ENCODE assay signal across 25 cellular contexts in the genomic region with DNA sequence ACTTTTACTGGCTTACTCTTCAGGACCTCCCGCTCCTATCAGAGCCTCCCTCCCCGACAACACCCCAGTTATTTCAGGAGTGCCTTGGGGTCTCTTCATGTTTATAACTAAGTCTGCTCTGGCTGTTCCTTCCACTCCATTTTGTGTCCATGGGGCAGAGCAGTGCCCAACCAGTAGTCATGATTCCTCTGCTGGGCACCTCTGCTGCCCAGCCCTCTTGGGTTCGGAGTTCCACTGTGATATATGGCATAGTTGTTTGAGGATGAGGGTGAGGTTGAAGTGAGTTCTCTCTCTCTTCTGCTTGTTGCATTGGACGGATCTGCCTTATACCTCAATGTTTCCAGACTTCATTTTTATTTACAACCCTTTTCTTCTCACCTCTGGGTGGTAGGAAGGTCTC. TPM values are rescaled to one million over a fixed set of nuclear protein-coding genes. Genes with fewer than 3 reads are reported as not detected.
A peak's percentile ranks its signal among the peaks of the same experiment; 100 is the strongest.
DNase-seq lines count a peak whose midpoint lies in the region; ATAC-seq, FAIRE-seq and TF ChIP-seq lines count a peak whose summit lies in the region.
"Had no signal": no experiment of that assay in that cellular context is flagged by ENCODE, and none has a peak within 500 bp of the region (broad histone marks: within the 10 kb centered on the region; RNA-seq: fewer than 3 reads in every experiment).

No MANE protein-coding gene starts in this region.

- H3K36me3 Mint-ChIP-seq in activated CD4-positive, alpha-beta T cell treated with anti-CD3 and anti-CD28 coated beads, Interleukin-2, amount 10 ng/mL, durations not matched to agents 24 days and 14 days (ENCODE audit: low read depth): no peaks in the 10 kb centered on the region
- H3K36me3 Mint-ChIP-seq: CD14-positive monocyte; CD8-positive, alpha-beta memory T cell had no signal

- TF ChIP-seq RAD21 in HepG2 (CRISPR knock-in tag; IDR thresholded peaks at IDR 0.05): no peak

- peaks cover 43% of the 10 kb centered on the region for H3K79me2 ChIP-seq in HepG2 (ENCODE audit: insufficient read depth, low read length)

- H3K4me3 ChIP-seq in adrenal gland (no peak overlapping the region), HepG2 (replicated peaks in 1 of 3; ENCODE audit: insufficient read depth in 1 of 3, low read depth in 2 of 3, low read length in 3 of 3) (no peak overlapping the region), small intestine (ENCODE audit: low read depth in 1 of 2, low read length in 2 of 2) (no peak overlapping the region)
- H3K4me3 ChIP-seq: A549; BLaER1 treated with 17β-estradiol and CSF1 and Interleukin-3, amounts not matched to agents 10 nM and 100 nM; GM12878; GM23338 had no signal

- no peaks in the 10 kb centered on the region for H3K36me3 ChIP-seq in adrenal gland (replicated peaks in 1 of 2)
- peaks cover 6 to 65% of the 10 kb centered on the region in 2 experiments for H3K36me3 ChIP-seq in HepG2 (replicated peaks in 1 of 2; ENCODE audit: control insufficient read depth in 1 of 2, insufficient read depth in 2 of 2, low read length in 2 of 2)
- H3K36me3 ChIP-seq in small intestine (ENCODE audit: control insufficient read depth in 2 of 2, insufficient read depth in 2 of 2, low read length in 2 of 2): no peaks in the 10 kb centered on the region
- H3K36me3 ChIP-seq: BE2C; BLaER1 treated with 17β-estradiol and CSF1 and Interleukin-3, amounts not matched to agents 10 nM and 100 nM had no signal

- no peak overlapping the region for H3K9ac ChIP-seq in HepG2 (ENCODE audit: insufficient read depth, low read depth, low read length)
- H3K9ac ChIP-seq: BLaER1 treated with 17β-estradiol and CSF1 and Interleukin-3, amounts not matched to agents 10 nM and 100 nM had no signal

- H3K27ac ChIP-seq in adrenal gland (peak overlapping the region in 4 of 5 donors; percentile 13 to 74 (median 54)), HepG2 (ENCODE audit: extremely low read length, insufficient read depth, low read length) (no peak overlapping the region), small intestine (ENCODE audit: low read depth in 1 of 2, low read length in 1 of 2) (peak overlapping the region in 1 of 2 donors; percentile 14), foreskin keratinocyte (no peak overlapping the region)
- H3K27ac ChIP-seq: A549; BLaER1 treated with 17β-estradiol and CSF1 and Interleukin-3, amounts not matched to agents 10 nM and 100 nM had no signal

- BruUV-seq in HepG2 (replicated peaks; lab: Mats Ljungman, UMichigan): no TSS peak

- H3K4me1 ChIP-seq in adrenal gland (replicated peaks in 1 of 2) (peaks cover 30 to 47% of the 10 kb centered on the region in 2 donors), HepG2 (ENCODE audit: insufficient read depth, low read length) (peaks cover 27% of the 10 kb centered on the region), small intestine (ENCODE audit: control insufficient read depth in 2 of 2, insufficient read depth in 1 of 2, low read depth in 1 of 2, low read length in 1 of 2) (peaks cover 0 to under 1% of the 10 kb centered on the region in 2 donors), foreskin keratinocyte (no peaks in the 10 kb centered on the region)
- H3K4me1 ChIP-seq: A549; BE2C; BLaER1 treated with 17β-estradiol and CSF1 and Interleukin-3, amounts not matched to agents 10 nM and 100 nM had no signal

- no peaks in the 10 kb centered on the region for H4K20me1 ChIP-seq in HepG2 (ENCODE audit: insufficient read depth, low read length)
- H4K20me1 ChIP-seq: BLaER1 treated with 17β-estradiol and CSF1 and Interleukin-3, amounts not matched to agents 10 nM and 100 nM had no signal

- CTCF ChIA-PET in HepG2 (lab: Yijun Ruan, JAX; ENCODE audit: low intra/inter-chr PET ratio, low total read pairs): no interaction called here

- no peak for FAIRE-seq in HepG2 (lab: Jason Lieb, UNC)
- no peak for FAIRE-seq in small intestine (lab: Jason Lieb, UNC)
- FAIRE-seq: A549, D721Med, GM12878 had no signal

- no peak overlapping the region for H2AFZ ChIP-seq in HepG2 (ENCODE audit: low read length)
- H2AFZ ChIP-seq: GM23338 had no signal

- H3K9me3 Mint-ChIP-seq in activated CD4-positive, alpha-beta T cell treated with anti-CD3 and anti-CD28 coated beads, Interleukin-2, amount 10 ng/mL, durations not matched to agents 24 days and 14 days: no peaks in the 10 kb centered on the region
- H3K9me3 Mint-ChIP-seq: CD4-positive, alpha-beta T cell; CD8-positive, alpha-beta memory T cell; GM23338; H9 had no signal

- intact Hi-C loops in adrenal gland (cut with DNase I): no loop called here
- intact Hi-C loops in HepG2 (cut with micrococcal nuclease; ENCODE audit: unreplicated experiment): no loop called here
- intact Hi-C loops in activated CD4-positive, alpha-beta T cell treated with anti-CD3 and anti-CD28 coated beads, Interleukin-2, amount 10 ng/mL, durations not matched to agents 24 days and 14 days (cut with micrococcal nuclease): no loop called here

- H3K4me3 Mint-ChIP-seq in activated CD4-positive, alpha-beta T cell treated with anti-CD3 and anti-CD28 coated beads, Interleukin-2, amount 10 ng/mL, durations not matched to agents 24 days and 14 days: no peak overlapping the region
- H3K4me3 Mint-ChIP-seq: CD14-positive monocyte; CD4-positive, alpha-beta T cell; CD8-positive, alpha-beta memory T cell; GM23338; H9; HFFc6 had no signal

- POLR2A ChIA-PET in HepG2 (lab: Yijun Ruan, JAX): interaction anchor here (1.5 kb wide), 1 partner anchor 15 kb away, joined by 7 read pairs; no protein-coding TSS in a partner anchor

- no peak for TF ChIP-seq POLR2A in adrenal gland (IDR thresholded peaks at IDR 0.05)
- TF ChIP-seq POLR2A in HepG2 (IDR thresholded peaks at IDR 0.05; ENCODE audit: insufficient read depth in 1 of 2, low read depth in 2 of 2, low read length in 2 of 2): no peak

- H3K4me1 Mint-ChIP-seq in activated CD4-positive, alpha-beta T cell treated with anti-CD3 and anti-CD28 coated beads, Interleukin-2, amount 10 ng/mL, durations not matched to agents 24 days and 14 days: no peaks in the 10 kb centered on the region
- H3K4me1 Mint-ChIP-seq: CD14-positive monocyte; CD8-positive, alpha-beta memory T cell had no signal

- H3K27me3 ChIP-seq in adrenal gland: no peaks in the 10 kb centered on the region
- no peaks in the 10 kb centered on the region for H3K27me3 ChIP-seq in HepG2 (ENCODE audit: control insufficient read depth in 1 of 2, insufficient read depth in 2 of 2, low read length in 2 of 2)
- H3K27me3 ChIP-seq in small intestine (ENCODE audit: control insufficient read depth in 2 of 2, insufficient read depth in 2 of 2, low read length in 2 of 2): no peaks in the 10 kb centered on the region
- no peaks in the 10 kb centered on the region for H3K27me3 ChIP-seq in foreskin keratinocyte
- H3K27me3 ChIP-seq: BE2C; BLaER1 treated with 17β-estradiol and CSF1 and Interleukin-3, amounts not matched to agents 10 nM and 100 nM had no signal

- H3K27me3 Mint-ChIP-seq in activated CD4-positive, alpha-beta T cell treated with anti-CD3 and anti-CD28 coated beads, Interleukin-2, amount 10 ng/mL, durations not matched to agents 24 days and 14 days: no peaks in the 10 kb centered on the region

- ATAC-seq in HepG2 (no peak), foreskin keratinocyte (no peak)
- ATAC-seq: A549, GM12878, GM23338, HCT116 had no signal

- no peak for DNase-seq in adrenal gland
- DNase-seq in HepG2 (ENCODE audit: low spot score): no peak
- peak; percentile 62 for DNase-seq in small intestine
- no peak for DNase-seq in foreskin keratinocyte
- no peak for DNase-seq in activated CD4-positive, alpha-beta T cell treated with anti-CD3 and anti-CD28 coated beads, Interleukin-2, amount 10 ng/mL, durations not matched to agents 24 days and 14 days
- no peak for DNase-seq in activated CD4-positive, alpha-beta T cell treated with anti-CD3 and anti-CD28 coated beads for 4 hours
- DNase-seq: 8988T; ACHN; AML-193; BE2C; CD4-positive, alpha-beta T cell; CD8-positive, alpha-beta memory T cell; DMS 273 treated with DMSO at 0.1 percent for 48 hours; DMS79; EL; GDM1; H9; HFFc6 had no signal

- no peak overlapping the region for H3K27ac Mint-ChIP-seq in activated CD4-positive, alpha-beta T cell treated with anti-CD3 and anti-CD28 coated beads, Interleukin-2, amount 10 ng/mL, durations not matched to agents 24 days and 14 days
- H3K27ac Mint-ChIP-seq: CD14-positive monocyte; CD4-positive, alpha-beta T cell; CD8-positive, alpha-beta memory T cell; GM23338; HFFc6 had no signal

- no peaks in the 10 kb centered on the region for H3K9me3 ChIP-seq in adrenal gland (replicated peaks in 1 of 3)
- H3K9me3 ChIP-seq in HepG2 (ENCODE audit: low read length): no peaks in the 10 kb centered on the region
- no peaks in the 10 kb centered on the region for H3K9me3 ChIP-seq in small intestine (ENCODE audit: control insufficient read depth, low read depth)
- H3K9me3 ChIP-seq: A549; BE2C; BLaER1 treated with 17β-estradiol and CSF1 and Interleukin-3, amounts not matched to agents 10 nM and 100 nM had no signal

- 71 to 90% (median 81%) methylated on average over 4 of the region's 4 CpGs for WGBS in adrenal gland, 4 donors
- 89% methylated on average over 4 of the region's 4 CpGs for WGBS in HepG2 (ENCODE audit: low lambda C conversion rate)
- 77 to 81% (median 78%) methylated on average over 4 of the region's 4 CpGs for WGBS in small intestine, 3 donors

- H3K4me2 ChIP-seq in HepG2 (ENCODE audit: low read depth, low read length): no peak overlapping the region
- H3K4me2 ChIP-seq: A549; BLaER1 treated with 17β-estradiol and CSF1 and Interleukin-3, amounts not matched to agents 10 nM and 100 nM; GM23338 had no signal

- TF ChIP-seq EP300 in HepG2 (IDR thresholded peaks at IDR 0.05; ENCODE audit: low read depth in 2 of 2, low read length in 2 of 2) (no peak), HepG2 (CRISPR knock-in tag; IDR thresholded peaks at IDR 0.05; ENCODE audit: borderline replicate concordance) (no peak)

- in situ Hi-C loops in HepG2 (cut with HindIII; ENCODE audit: extremely low pct_ligation_motif_present, low pct_unique_long_range_greater_than_20kb): no loop called here

- TF ChIP-seq CTCF in adrenal gland (IDR thresholded peaks at IDR 0.05) (no peak), HepG2 (CRISPR knock-in tag; IDR thresholded peaks at IDR 0.05) (no peak), foreskin keratinocyte (conservative IDR thresholded peaks at IDR 0.05) (no peak)

RNA-seq across cellular contexts. Expression of gene NR1H4, which starts 17.4 kb away (rescaled TPM):
- total RNA-seq in adrenal gland (10 to 100 TPM; 29.0 to 66.9 (median 41.0) TPM), HepG2 (2016; rRNA removed; fragmentation: Illumina TruSeq; extraction: Trizol) (114 and 147 TPM in 2 replicates), foreskin keratinocyte (not detected in 2 replicates)
- polyA plus RNA-seq in adrenal gland (10 to 100 TPM; 17.2 to 59.9 (median 25.8) TPM), HepG2 (2011; rRNA removed) (23.3 and 27.3 TPM in 2 replicates), small intestine (10 to 100 TPM; 16.5 to 53.0 (median 37.1) TPM), foreskin keratinocyte (not detected in 2 replicates)
- 63.9 and 64.8 TPM in 2 replicates for total RNA-seq in HepG2 (2016; cell fraction: cytosol; rRNA removed; fragmentation: Illumina TruSeq; extraction: Trizol; ENCODE audit: low read depth)
- 113 and 150 TPM in 2 replicates for total RNA-seq in HepG2 (2016; cell fraction: insoluble cytoplasmic fraction; rRNA removed; fragmentation: Illumina TruSeq; extraction: Trizol)
- total RNA-seq in HepG2 (2016; cell fraction: membrane; rRNA removed; fragmentation: Illumina TruSeq; extraction: Trizol): 115 and 121 TPM in 2 replicates
- 102 and 112 TPM in 2 replicates for total RNA-seq in HepG2 (2016; cell fraction: nucleus; rRNA removed; fragmentation: Illumina TruSeq; extraction: Trizol)
- 10.5 and 19.8 TPM in 2 replicates for polyA plus RNA-seq in HepG2 (2011; cell fraction: cytosol; rRNA removed)
- polyA plus RNA-seq in HepG2 (2011; cell fraction: nucleus; rRNA removed): 10.9 and 16.8 TPM in 2 replicates
- 21.7 and 39.5 TPM in 2 replicates for polyA plus RNA-seq in HepG2 (2012)
- 29.4 and 34.8 TPM in 2 replicates for polyA plus RNA-seq in HepG2 (2016; cell fraction: cytosol; fragmentation: Illumina TruSeq; extraction: Trizol; ENCODE audit: low read depth)
- polyA plus RNA-seq in HepG2 (2016; cell fraction: insoluble cytoplasmic fraction; fragmentation: Illumina TruSeq; extraction: Trizol; ENCODE audit: low read depth): 124 and 130 TPM in 2 replicates
- polyA plus RNA-seq in HepG2 (2016; cell fraction: membrane; fragmentation: Illumina TruSeq; extraction: Trizol; ENCODE audit: low read depth): 64.0 and 66.2 TPM in 2 replicates
- polyA plus RNA-seq in HepG2 (2016; cell fraction: nucleus; fragmentation: Illumina TruSeq; extraction: Trizol; ENCODE audit: insufficient read depth, low read depth): 76.5 and 77.0 TPM in 2 replicates
- 10.0 TPM in 1 of 2 replicates, not detected in the other for polyA minus RNA-seq in HepG2 (2011; rRNA and poly(A)+ RNA removed; ENCODE audit: low replicate concordance)
- 18.0 and 19.6 TPM in 2 replicates for polyA minus RNA-seq in HepG2 (2011; cell fraction: cytosol; rRNA and poly(A)+ RNA removed)
- 58.2 and 91.9 TPM in 2 replicates for polyA minus RNA-seq in HepG2 (2011; cell fraction: nucleus; rRNA and poly(A)+ RNA removed)
- total RNA-seq in activated CD4-positive, alpha-beta T cell treated with anti-CD3 and anti-CD28 coated beads, Interleukin-2, amount 10 ng/mL, durations not matched to agents 24 days and 14 days: not detected in 2 replicates
- total RNA-seq: CD4-positive, alpha-beta T cell; CD8-positive, alpha-beta memory T cell; GM12878; GM23338; H9; HFFc6 had no signal
- polyA plus RNA-seq: CD14-positive monocyte; CD8-positive, alpha-beta memory T cell; GM23338 had no signal

Comparison
In these comparisons a context has a peak if more than half of its experiments do, and no peak if none do; other contexts are left out.
1. H3K27ac ChIP-seq: peak in adrenal gland (4 of 5); none in HepG2 (single experiment) and foreskin keratinocyte (single experiment).
2. RNA of gene NR1H4, which starts 17.4 kb away (total RNA-seq): 63.9 to 150 TPM in HepG2 and 29.0 to 66.9 TPM in adrenal gland; not detected in foreskin keratinocyte and not detected in activated CD4-positive, alpha-beta T cell treated with anti-CD3 and anti-CD28 coated beads, Interleukin-2, amount 10 ng/mL, durations not matched to agents 24 days and 14 days; every median in the first group is over 10 times any median in the second.